ENCODE assay signal across 5 cellular contexts in the genomic region with DNA sequence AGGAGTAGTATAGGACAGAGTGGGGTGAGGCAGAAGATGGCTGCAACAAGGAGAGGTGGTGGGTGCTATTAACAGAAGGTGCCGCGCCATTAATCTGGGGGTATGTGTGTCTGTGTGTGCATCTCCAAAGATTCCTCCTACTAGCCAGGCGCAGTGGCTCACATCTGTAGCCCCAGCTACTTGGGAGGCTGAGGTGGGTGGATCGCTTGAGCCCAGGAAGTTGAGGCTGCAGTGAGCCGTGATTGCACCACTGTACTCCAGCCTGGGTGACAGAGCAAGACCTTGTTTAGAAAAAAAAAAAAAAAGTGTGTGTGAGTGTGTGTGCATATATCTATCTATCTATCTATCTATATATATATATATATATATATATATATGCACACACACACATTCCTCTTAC. TPM values are rescaled to one million over a fixed set of nuclear protein-coding genes. Genes with fewer than 3 reads are reported as not detected.
DNase-seq lines count a peak whose midpoint lies in the region; ATAC-seq and TF ChIP-seq lines count a peak whose summit lies in the region.
"Not testable (repeated sequence)": the region's sequence is repeated elsewhere in the genome, so short reads cannot be mapped to it uniquely, and the experiment has no call there.

No MANE protein-coding gene starts in this region.

- H3K9me3 ChIP-seq in BLaER1 treated with 17β-estradiol and CSF1 and Interleukin-3, amounts not matched to agents 10 nM and 100 nM (replicated peaks in 1 of 11); DND-41 (ENCODE audit: insufficient read depth, low read length, severe bottlenecking); upper lobe of right lung: not testable (repeated sequence)

- DNase-seq in DND-41, upper lobe of right lung: not testable (repeated sequence)
- DNase-seq in MV-4-11 (lab: John Stamatoyannopoulos, UW), result peak; percentile 35
- DNase-seq in chondrocyte (ENCODE audit: low spot score), result peak; percentile 37

- not testable (repeated sequence) for H3K9me3 Mint-ChIP-seq in chondrocyte (ENCODE audit: low read depth)

- H3K4me3 Mint-ChIP-seq in chondrocyte (ENCODE audit: unreplicated experiment), result not testable (repeated sequence)

- H3K4me3 ChIP-seq in BLaER1 treated with 17β-estradiol and CSF1 and Interleukin-3, amounts not matched to agents 10 nM and 100 nM; DND-41 (ENCODE audit: low read depth in 1 of 2, low read length in 2 of 2); upper lobe of right lung: not testable (repeated sequence)

- H3K9ac ChIP-seq in BLaER1 treated with 17β-estradiol and CSF1 and Interleukin-3, amounts not matched to agents 10 nM and 100 nM, result peak overlapping the region in 3 of 11 experiments; percentile 15 to 78 (median 38); a peak in 6 of 22 replicates
- not testable (repeated sequence) for H3K9ac ChIP-seq in DND-41 (ENCODE audit: low read depth, low read length)

- H4K20me1 ChIP-seq in BLaER1 treated with 17β-estradiol and CSF1 and Interleukin-3, amounts not matched to agents 10 nM and 100 nM; DND-41 (ENCODE audit: insufficient read depth, low read length): not testable (repeated sequence)

- H3K36me3 ChIP-seq in BLaER1 treated with 17β-estradiol and CSF1 and Interleukin-3, amounts not matched to agents 10 nM and 100 nM, result peaks cover 5 to 39% (median 27%) of the 10 kb centered on the region in 11 experiments; a peak in 20 of 22 replicates
- not testable (repeated sequence) for H3K36me3 ChIP-seq in DND-41 (ENCODE audit: insufficient read depth, low read length); upper lobe of right lung

- H3K4me1 Mint-ChIP-seq in chondrocyte (ENCODE audit: low read depth), result not testable (repeated sequence)

- H3K79me2 ChIP-seq in DND-41 (ENCODE audit: insufficient read depth, low read length), result not testable (repeated sequence)

- H3K36me3 Mint-ChIP-seq in chondrocyte (ENCODE audit: low read depth), result peaks cover 10% of the 10 kb centered on the region

- not testable (repeated sequence) for H3K27me3 ChIP-seq in BLaER1 treated with 17β-estradiol and CSF1 and Interleukin-3, amounts not matched to agents 10 nM and 100 nM; DND-41 (ENCODE audit: insufficient read depth, low read length, poor library complexity); upper lobe of right lung

- TF ChIP-seq CTCF in DND-41 (IDR thresholded peaks at IDR 0.05; ENCODE audit: borderline replicate concordance, extremely low read depth, low read length, poor library complexity, severe bottlenecking); chondrocyte (IDR thresholded peaks at IDR 0.05); upper lobe of right lung (IDR thresholded peaks at IDR 0.05): not testable (repeated sequence)

- intact Hi-C loops in upper lobe of right lung (cut with DNase I), result not testable (repeated sequence)

- peak overlapping the region in 9 of 11 experiments; percentile 18 to 92 (median 82); a peak in 15 of 22 replicates for H3K4me2 ChIP-seq in BLaER1 treated with 17β-estradiol and CSF1 and Interleukin-3, amounts not matched to agents 10 nM and 100 nM
- H3K4me2 ChIP-seq in DND-41 (ENCODE audit: insufficient read depth, low read length), result not testable (repeated sequence)

- not testable (repeated sequence) for H3K27ac Mint-ChIP-seq in chondrocyte (ENCODE audit: unreplicated experiment)

- H3K27ac ChIP-seq in BLaER1 treated with 17β-estradiol and CSF1 and Interleukin-3, amounts not matched to agents 10 nM and 100 nM, result peak overlapping the region in 8 of 11 experiments; percentile 55 to 96 (median 90); a peak in 16 of 22 replicates
- H3K27ac ChIP-seq in DND-41 (ENCODE audit: low read length); upper lobe of right lung: not testable (repeated sequence)

- peak; percentile 35; the same call in 2 of the 3 replicates for ATAC-seq in DND-41 (ENCODE audit: insufficient read depth, low read depth)
- ATAC-seq in upper lobe of right lung, result peak; percentile 38

- not testable (repeated sequence) for H3K27me3 Mint-ChIP-seq in chondrocyte (ENCODE audit: low read depth)

- H2AFZ ChIP-seq in DND-41 (ENCODE audit: low read depth, low read length), result not testable (repeated sequence)

- peaks cover 16 to 76% (median 59%) of the 10 kb centered on the region in 10 experiments for H3K4me1 ChIP-seq in BLaER1 treated with 17β-estradiol and CSF1 and Interleukin-3, amounts not matched to agents 10 nM and 100 nM
- not testable (repeated sequence) for H3K4me1 ChIP-seq in DND-41 (ENCODE audit: insufficient read depth, low read length); upper lobe of right lung

RNA-seq across cellular contexts. Expression of gene ZNF687, which starts 6.7 kb away (rescaled TPM):
- 17.5 to 19.3 TPM (median 18.6 TPM) in 3 replicates for total RNA-seq in chondrocyte
- total RNA-seq in upper lobe of right lung, result 22.5 TPM

RNA-seq across cellular contexts. Expression of gene PSMD4, which starts 20.8 kb away (rescaled TPM):
- total RNA-seq in chondrocyte (111 to 144 TPM (median 113 TPM) in 3 replicates), upper lobe of right lung (112 TPM)

RNA-seq across cellular contexts. Expression of gene PI4KB, which starts 51.9 kb away (rescaled TPM):
- total RNA-seq in chondrocyte, result 51.4 to 73.2 TPM (median 54.7 TPM) in 3 replicates
- 65.0 TPM for total RNA-seq in upper lobe of right lung
